Comparison of ENCODE assay signal across 1 cellular context in the genomic region with DNA sequence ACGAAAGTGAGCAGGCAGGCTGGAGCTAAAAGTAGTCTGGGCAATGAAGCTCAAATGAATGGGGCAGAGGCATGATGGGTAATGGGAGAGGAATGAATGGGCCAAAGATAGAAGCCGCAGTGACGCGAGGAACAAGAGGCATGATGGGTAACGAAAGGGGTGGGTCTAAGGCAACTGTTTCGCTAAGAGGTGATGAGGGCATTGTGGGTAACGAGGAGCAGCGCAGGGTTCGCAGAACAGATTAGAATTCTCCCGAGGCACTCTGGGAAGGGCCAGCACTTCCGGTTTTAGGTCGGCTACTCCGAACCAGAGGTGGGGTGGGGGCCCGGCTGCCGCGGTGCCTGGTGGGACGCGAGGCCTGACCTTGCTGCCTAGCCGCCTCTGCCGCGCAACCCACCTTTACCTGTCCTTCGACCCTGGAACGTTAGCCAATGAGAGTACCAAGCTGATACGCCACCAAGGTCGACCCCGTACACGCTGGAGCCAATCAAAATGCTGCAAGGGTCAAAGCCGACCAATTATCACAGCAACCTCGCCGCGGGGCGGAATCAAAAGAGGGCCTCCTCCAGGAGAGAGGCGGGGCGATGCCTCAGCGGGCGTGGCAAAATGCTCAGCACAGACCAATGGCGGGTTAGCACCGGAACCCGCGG.
TF ChIP-seq lines count a peak whose summit lies in the region.

No MANE protein-coding gene starts in this region.

TF ChIP-seq in HEK293, 187 proteins besides CTCF, POLR2A, EP300 and RAD21 (continued from another document and continues in another):
- TF ChIP-seq, protein P1, sequence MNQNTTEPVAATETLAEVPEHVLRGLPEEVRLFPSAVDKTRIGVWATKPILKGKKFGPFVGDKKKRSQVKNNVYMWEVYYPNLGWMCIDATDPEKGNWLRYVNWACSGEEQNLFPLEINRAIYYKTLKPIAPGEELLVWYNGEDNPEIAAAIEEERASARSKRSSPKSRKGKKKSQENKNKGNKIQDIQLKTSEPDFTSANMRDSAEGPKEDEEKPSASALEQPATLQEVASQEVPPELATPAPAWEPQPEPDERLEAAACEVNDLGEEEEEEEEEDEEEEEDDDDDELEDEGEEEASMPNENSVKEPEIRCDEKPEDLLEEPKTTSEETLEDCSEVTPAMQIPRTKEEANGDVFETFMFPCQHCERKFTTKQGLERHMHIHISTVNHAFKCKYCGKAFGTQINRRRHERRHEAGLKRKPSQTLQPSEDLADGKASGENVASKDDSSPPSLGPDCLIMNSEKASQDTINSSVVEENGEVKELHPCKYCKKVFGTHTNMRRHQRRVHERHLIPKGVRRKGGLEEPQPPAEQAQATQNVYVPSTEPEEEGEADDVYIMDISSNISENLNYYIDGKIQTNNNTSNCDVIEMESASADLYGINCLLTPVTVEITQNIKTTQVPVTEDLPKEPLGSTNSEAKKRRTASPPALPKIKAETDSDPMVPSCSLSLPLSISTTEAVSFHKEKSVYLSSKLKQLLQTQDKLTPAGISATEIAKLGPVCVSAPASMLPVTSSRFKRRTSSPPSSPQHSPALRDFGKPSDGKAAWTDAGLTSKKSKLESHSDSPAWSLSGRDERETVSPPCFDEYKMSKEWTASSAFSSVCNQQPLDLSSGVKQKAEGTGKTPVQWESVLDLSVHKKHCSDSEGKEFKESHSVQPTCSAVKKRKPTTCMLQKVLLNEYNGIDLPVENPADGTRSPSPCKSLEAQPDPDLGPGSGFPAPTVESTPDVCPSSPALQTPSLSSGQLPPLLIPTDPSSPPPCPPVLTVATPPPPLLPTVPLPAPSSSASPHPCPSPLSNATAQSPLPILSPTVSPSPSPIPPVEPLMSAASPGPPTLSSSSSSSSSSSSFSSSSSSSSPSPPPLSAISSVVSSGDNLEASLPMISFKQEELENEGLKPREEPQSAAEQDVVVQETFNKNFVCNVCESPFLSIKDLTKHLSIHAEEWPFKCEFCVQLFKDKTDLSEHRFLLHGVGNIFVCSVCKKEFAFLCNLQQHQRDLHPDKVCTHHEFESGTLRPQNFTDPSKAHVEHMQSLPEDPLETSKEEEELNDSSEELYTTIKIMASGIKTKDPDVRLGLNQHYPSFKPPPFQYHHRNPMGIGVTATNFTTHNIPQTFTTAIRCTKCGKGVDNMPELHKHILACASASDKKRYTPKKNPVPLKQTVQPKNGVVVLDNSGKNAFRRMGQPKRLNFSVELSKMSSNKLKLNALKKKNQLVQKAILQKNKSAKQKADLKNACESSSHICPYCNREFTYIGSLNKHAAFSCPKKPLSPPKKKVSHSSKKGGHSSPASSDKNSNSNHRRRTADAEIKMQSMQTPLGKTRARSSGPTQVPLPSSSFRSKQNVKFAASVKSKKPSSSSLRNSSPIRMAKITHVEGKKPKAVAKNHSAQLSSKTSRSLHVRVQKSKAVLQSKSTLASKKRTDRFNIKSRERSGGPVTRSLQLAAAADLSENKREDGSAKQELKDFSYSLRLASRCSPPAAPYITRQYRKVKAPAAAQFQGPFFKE (tag by site-specific recombination; IDR thresholded peaks at IDR 0.05; ENCODE audit: borderline replicate concordance), result no peak
- TF ChIP-seq ZBTB21 (tag by site-specific recombination; IDR thresholded peaks at IDR 0.05) (peak; percentile 84), SP3 (tag by site-specific recombination; IDR thresholded peaks at IDR 0.05) (peak; percentile 97), ZSCAN30 (tag by site-specific recombination; IDR thresholded peaks at IDR 0.05) (no peak), ZFP41 (tag by site-specific recombination; IDR thresholded peaks at IDR 0.05; ENCODE audit: borderline replicate concordance) (no peak), ZNF621 (tag by site-specific recombination; IDR thresholded peaks at IDR 0.05) (no peak), ZNF37A (tag by site-specific recombination; IDR thresholded peaks at IDR 0.05) (no peak), ZNF530 (tag by site-specific recombination; IDR thresholded peaks at IDR 0.05; ENCODE audit: low read depth) (no peak), ZNF660 (tag by site-specific recombination; IDR thresholded peaks at IDR 0.05) (peak; percentile 66), ZBTB48 (tag by site-specific recombination; IDR thresholded peaks at IDR 0.05) (peak; percentile 11; the same call in 1 of the 2 replicates), ZNF324 (tag by site-specific recombination; IDR thresholded peaks at IDR 0.05) (peak; percentile 90; the same call in 1 of the 2 replicates), ZNF24 (tag by site-specific recombination; IDR thresholded peaks at IDR 0.05) (peak; percentile 91), ZNF223 (tag by site-specific recombination; IDR thresholded peaks at IDR 0.05) (no peak), KLF1 (tag by site-specific recombination; IDR thresholded peaks at IDR 0.05) (peak; percentile 71), SP2 (tag by site-specific recombination; IDR thresholded peaks at IDR 0.05) (peak; percentile 37), ZNF596 (tag by site-specific recombination; IDR thresholded peaks at IDR 0.05) (no peak), ZNF175 (tag by site-specific recombination; IDR thresholded peaks at IDR 0.05) (no peak), ZNF560 (tag by site-specific recombination; IDR thresholded peaks at IDR 0.05; ENCODE audit: borderline replicate concordance) (no peak), ZNF776 (tag by site-specific recombination; IDR thresholded peaks at IDR 0.05; ENCODE audit: borderline replicate concordance) (no peak), ZNF140 (tag by site-specific recombination; IDR thresholded peaks at IDR 0.05) (no peak), GLI4 (tag by site-specific recombination; IDR thresholded peaks at IDR 0.05) (no peak), KLF10 (tag by site-specific recombination; IDR thresholded peaks at IDR 0.05) (peak; percentile 87), ZFHX2 (tag by site-specific recombination; conservative IDR thresholded peaks at IDR 0.05) (no peak), ZNF239 (tag by site-specific recombination; IDR thresholded peaks at IDR 0.05) (no peak), ZNF335 (tag by site-specific recombination; conservative IDR thresholded peaks at IDR 0.05) (peak; percentile 96), ZNF571 (tag by site-specific recombination; IDR thresholded peaks at IDR 0.05) (no peak), ZNF23 (tag by site-specific recombination; IDR thresholded peaks at IDR 0.05; ENCODE audit: borderline replicate concordance) (no peak), ZNF670 (tag by site-specific recombination; IDR thresholded peaks at IDR 0.05; ENCODE audit: low read depth) (no peak), SCRT1 (tag by site-specific recombination; IDR thresholded peaks at IDR 0.05; ENCODE audit: borderline replicate concordance) (no peak), ZNF664 (tag by site-specific recombination; IDR thresholded peaks at IDR 0.05) (0 out of 2 replicates have a peak, but pooled peaks have one; percentile 23), KLF8 (tag by site-specific recombination; IDR thresholded peaks at IDR 0.05) (peak; percentile 89), ZNF302 (tag by site-specific recombination; IDR thresholded peaks at IDR 0.05; ENCODE audit: low read depth) (no peak), SCRT2 (tag by site-specific recombination; IDR thresholded peaks at IDR 0.05) (no peak), ZNF19 (tag by site-specific recombination; IDR thresholded peaks at IDR 0.05; ENCODE audit: low read depth) (no peak), ZNF473 (tag by site-specific recombination; IDR thresholded peaks at IDR 0.05) (no peak), ZIC2 (tag by site-specific recombination; IDR thresholded peaks at IDR 0.05) (peak; percentile 49), ZNF624 (tag by site-specific recombination; IDR thresholded peaks at IDR 0.05) (no peak), GLI2 (tag by site-specific recombination; IDR thresholded peaks at IDR 0.05; ENCODE audit: borderline replicate concordance, low read depth) (no peak), ZNF433 (tag by site-specific recombination; IDR thresholded peaks at IDR 0.05; ENCODE audit: low read depth) (no peak)
- TF ChIP-seq, protein P2, sequence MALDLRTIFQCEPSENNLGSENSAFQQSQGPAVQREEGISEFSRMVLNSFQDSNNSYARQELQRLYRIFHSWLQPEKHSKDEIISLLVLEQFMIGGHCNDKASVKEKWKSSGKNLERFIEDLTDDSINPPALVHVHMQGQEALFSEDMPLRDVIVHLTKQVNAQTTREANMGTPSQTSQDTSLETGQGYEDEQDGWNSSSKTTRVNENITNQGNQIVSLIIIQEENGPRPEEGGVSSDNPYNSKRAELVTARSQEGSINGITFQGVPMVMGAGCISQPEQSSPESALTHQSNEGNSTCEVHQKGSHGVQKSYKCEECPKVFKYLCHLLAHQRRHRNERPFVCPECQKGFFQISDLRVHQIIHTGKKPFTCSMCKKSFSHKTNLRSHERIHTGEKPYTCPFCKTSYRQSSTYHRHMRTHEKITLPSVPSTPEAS (tag by site-specific recombination; IDR thresholded peaks at IDR 0.05), result no peak
- TF ChIP-seq, protein P3, sequence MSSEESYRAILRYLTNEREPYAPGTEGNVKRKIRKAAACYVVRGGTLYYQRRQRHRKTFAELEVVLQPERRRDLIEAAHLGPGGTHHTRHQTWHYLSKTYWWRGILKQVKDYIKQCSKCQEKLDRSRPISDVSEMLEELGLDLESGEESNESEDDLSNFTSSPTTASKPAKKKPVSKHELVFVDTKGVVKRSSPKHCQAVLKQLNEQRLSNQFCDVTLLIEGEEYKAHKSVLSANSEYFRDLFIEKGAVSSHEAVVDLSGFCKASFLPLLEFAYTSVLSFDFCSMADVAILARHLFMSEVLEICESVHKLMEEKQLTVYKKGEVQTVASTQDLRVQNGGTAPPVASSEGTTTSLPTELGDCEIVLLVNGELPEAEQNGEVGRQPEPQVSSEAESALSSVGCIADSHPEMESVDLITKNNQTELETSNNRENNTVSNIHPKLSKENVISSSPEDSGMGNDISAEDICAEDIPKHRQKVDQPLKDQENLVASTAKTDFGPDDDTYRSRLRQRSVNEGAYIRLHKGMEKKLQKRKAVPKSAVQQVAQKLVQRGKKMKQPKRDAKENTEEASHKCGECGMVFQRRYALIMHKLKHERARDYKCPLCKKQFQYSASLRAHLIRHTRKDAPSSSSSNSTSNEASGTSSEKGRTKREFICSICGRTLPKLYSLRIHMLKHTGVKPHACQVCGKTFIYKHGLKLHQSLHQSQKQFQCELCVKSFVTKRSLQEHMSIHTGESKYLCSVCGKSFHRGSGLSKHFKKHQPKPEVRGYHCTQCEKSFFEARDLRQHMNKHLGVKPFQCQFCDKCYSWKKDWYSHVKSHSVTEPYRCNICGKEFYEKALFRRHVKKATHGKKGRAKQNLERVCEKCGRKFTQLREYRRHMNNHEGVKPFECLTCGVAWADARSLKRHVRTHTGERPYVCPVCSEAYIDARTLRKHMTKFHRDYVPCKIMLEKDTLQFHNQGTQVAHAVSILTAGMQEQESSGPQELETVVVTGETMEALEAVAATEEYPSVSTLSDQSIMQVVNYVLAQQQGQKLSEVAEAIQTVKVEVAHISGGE (tag by site-specific recombination; conservative IDR thresholded peaks at IDR 0.05; ENCODE audit: low read depth), result peak; percentile 79
- TF ChIP-seq, protein P4, sequence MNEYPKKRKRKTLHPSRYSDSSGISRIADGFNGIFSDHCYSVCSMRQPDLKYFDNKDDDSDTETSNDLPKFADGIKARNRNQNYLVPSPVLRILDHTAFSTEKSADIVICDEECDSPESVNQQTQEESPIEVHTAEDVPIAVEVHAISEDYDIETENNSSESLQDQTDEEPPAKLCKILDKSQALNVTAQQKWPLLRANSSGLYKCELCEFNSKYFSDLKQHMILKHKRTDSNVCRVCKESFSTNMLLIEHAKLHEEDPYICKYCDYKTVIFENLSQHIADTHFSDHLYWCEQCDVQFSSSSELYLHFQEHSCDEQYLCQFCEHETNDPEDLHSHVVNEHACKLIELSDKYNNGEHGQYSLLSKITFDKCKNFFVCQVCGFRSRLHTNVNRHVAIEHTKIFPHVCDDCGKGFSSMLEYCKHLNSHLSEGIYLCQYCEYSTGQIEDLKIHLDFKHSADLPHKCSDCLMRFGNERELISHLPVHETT (tag by site-specific recombination; IDR thresholded peaks at IDR 0.05), result peak; percentile 75; the same call in 1 of the 2 replicates
- TF ChIP-seq, protein P5, sequence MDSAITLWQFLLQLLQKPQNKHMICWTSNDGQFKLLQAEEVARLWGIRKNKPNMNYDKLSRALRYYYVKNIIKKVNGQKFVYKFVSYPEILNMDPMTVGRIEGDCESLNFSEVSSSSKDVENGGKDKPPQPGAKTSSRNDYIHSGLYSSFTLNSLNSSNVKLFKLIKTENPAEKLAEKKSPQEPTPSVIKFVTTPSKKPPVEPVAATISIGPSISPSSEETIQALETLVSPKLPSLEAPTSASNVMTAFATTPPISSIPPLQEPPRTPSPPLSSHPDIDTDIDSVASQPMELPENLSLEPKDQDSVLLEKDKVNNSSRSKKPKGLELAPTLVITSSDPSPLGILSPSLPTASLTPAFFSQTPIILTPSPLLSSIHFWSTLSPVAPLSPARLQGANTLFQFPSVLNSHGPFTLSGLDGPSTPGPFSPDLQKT (IDR thresholded peaks at IDR 0.05; ENCODE audit: borderline replicate concordance, low read depth, low read length), result no peak
- TF ChIP-seq, protein P6, sequence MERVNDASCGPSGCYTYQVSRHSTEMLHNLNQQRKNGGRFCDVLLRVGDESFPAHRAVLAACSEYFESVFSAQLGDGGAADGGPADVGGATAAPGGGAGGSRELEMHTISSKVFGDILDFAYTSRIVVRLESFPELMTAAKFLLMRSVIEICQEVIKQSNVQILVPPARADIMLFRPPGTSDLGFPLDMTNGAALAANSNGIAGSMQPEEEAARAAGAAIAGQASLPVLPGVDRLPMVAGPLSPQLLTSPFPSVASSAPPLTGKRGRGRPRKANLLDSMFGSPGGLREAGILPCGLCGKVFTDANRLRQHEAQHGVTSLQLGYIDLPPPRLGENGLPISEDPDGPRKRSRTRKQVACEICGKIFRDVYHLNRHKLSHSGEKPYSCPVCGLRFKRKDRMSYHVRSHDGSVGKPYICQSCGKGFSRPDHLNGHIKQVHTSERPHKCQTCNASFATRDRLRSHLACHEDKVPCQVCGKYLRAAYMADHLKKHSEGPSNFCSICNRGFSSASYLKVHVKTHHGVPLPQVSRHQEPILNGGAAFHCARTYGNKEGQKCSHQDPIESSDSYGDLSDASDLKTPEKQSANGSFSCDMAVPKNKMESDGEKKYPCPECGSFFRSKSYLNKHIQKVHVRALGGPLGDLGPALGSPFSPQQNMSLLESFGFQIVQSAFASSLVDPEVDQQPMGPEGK (tag by site-specific recombination; IDR thresholded peaks at IDR 0.05), result peak; percentile 79
- TF ChIP-seq, protein P7, sequence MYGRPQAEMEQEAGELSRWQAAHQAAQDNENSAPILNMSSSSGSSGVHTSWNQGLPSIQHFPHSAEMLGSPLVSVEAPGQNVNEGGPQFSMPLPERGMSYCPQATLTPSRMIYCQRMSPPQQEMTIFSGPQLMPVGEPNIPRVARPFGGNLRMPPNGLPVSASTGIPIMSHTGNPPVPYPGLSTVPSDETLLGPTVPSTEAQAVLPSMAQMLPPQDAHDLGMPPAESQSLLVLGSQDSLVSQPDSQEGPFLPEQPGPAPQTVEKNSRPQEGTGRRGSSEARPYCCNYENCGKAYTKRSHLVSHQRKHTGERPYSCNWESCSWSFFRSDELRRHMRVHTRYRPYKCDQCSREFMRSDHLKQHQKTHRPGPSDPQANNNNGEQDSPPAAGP (tag by site-specific recombination; IDR thresholded peaks at IDR 0.05), result no peak
